Comparison of ENCODE assay signal across 8 cellular contexts in genomic region chr16:56203052-56203451, GRCh38. TPM values are rescaled to one million over a fixed set of nuclear protein-coding genes. Genes with fewer than 3 reads are reported as not detected.
DNase-seq lines count a peak whose midpoint lies in the region; ATAC-seq and TF ChIP-seq lines count a peak whose summit lies in the region.

No MANE protein-coding gene starts in this region.

- no peak overlapping the region for H3K4me2 ChIP-seq in trophoblast cell (ENCODE audit: low read length)

- H3K23ac ChIP-seq in trophoblast cell (ENCODE audit: low read length): no peak overlapping the region

- H4K12ac ChIP-seq in trophoblast cell (ENCODE audit: low read depth, low read length): no peak overlapping the region

- no peak overlapping the region for H2BK120ac ChIP-seq in trophoblast cell (ENCODE audit: insufficient read depth, low read length, poor library complexity)

- no peaks in the 10 kb centered on the region for H3K36me3 Mint-ChIP-seq in CD14-positive monocyte
- H3K36me3 Mint-ChIP-seq in T-cell: no peaks in the 10 kb centered on the region

- H3K79me2 ChIP-seq in trophoblast cell (ENCODE audit: control insufficient read depth, insufficient read depth, low read length, poor library complexity): no peaks in the 10 kb centered on the region

- DNase-seq in CD14-positive monocyte (ENCODE audit: low spot score) (peak; percentile 68), T-cell (peak in 23 of 34 experiments; percentile 11 to 55 (median 29)), choroid plexus epithelial cell (ENCODE audit: low read depth) (peak; percentile 9), trophoblast cell (peak; percentile 64), AG08395 (ENCODE audit: low spot score) (no peak)
- DNase-seq in activated CD4-positive, CD25-positive, alpha-beta regulatory T cell treated with anti-CD3 and anti-CD28 coated beads, Interleukin-2, amount 50 U/mL, for 72 hours: no peak

- no peaks in the 10 kb centered on the region for H3K4me1 ChIP-seq in trophoblast cell (ENCODE audit: control insufficient read depth in 1 of 2, insufficient read depth in 2 of 2, low read length in 2 of 2)

- no peak overlapping the region for H2BK12ac ChIP-seq in trophoblast cell (ENCODE audit: low read length)

- no peak overlapping the region for H4K8ac ChIP-seq in trophoblast cell (ENCODE audit: low read depth, low read length)

- WGBS in trophoblast cell (ENCODE audit: extremely low coverage, insufficient coverage, insufficient read length): no CpG with 5 or more reads among the region's 1 CpG

- no peak overlapping the region for H3K9ac ChIP-seq in trophoblast cell (ENCODE audit: low read length)

- no peak overlapping the region for H2AFZ ChIP-seq in trophoblast cell (ENCODE audit: insufficient read depth, low read length, poor library complexity)

- ATAC-seq in GM18907 (IDR thresholded peaks at IDR 0.05; ENCODE audit: unreplicated experiment) (peak; percentile 57), HG03175 (IDR thresholded peaks at IDR 0.05; ENCODE audit: unreplicated experiment) (peak; percentile 75), T-cell (replicated peaks in 1 of 4) (peak; percentile 65 to 82 (median 79))

- H4K91ac ChIP-seq in trophoblast cell (ENCODE audit: low read depth, low read length): no peak overlapping the region

- H3K4ac ChIP-seq in trophoblast cell (ENCODE audit: low read depth, low read length): no peak overlapping the region

- CTCF ChIA-PET in T-cell (lab: Charles Lee): interaction anchor here in 1 of 2 donors (0.5 to 1.6 kb wide), 5 partner anchors 9 to 259 kb away, joined by 3 to 5 read pairs (median 4); no protein-coding TSS in a partner anchor

- no peak overlapping the region for H2AK5ac ChIP-seq in trophoblast cell (ENCODE audit: low read length)

- H3K27ac Mint-ChIP-seq in CD14-positive monocyte (no peak overlapping the region), T-cell (no peak overlapping the region)

- H3K27me3 Mint-ChIP-seq in CD14-positive monocyte (ENCODE audit: low read depth in 3 of 3) (peaks cover 4 to 5% (median 5%) of the 10 kb centered on the region in 3 donors), T-cell (peaks cover 0 to 4% of the 10 kb centered on the region in 2 donors)

- H3K4me1 Mint-ChIP-seq in CD14-positive monocyte: peaks cover 10% of the 10 kb centered on the region
- peaks cover 0 to 22% (median 3%) of the 10 kb centered on the region in 3 donors for H3K4me1 Mint-ChIP-seq in T-cell

- no peak overlapping the region for H3K4me3 ChIP-seq in choroid plexus epithelial cell (ENCODE audit: low read depth, low read length)
- H3K4me3 ChIP-seq in trophoblast cell (ENCODE audit: low read depth, low read length): no peak overlapping the region

- no peaks in the 10 kb centered on the region for H3K27me3 ChIP-seq in trophoblast cell (ENCODE audit: insufficient read depth, low read length)

- TF ChIP-seq CTCF in CD14-positive monocyte (IDR thresholded peaks at IDR 0.05) (peak; percentile 56), choroid plexus epithelial cell (conservative IDR thresholded peaks at IDR 0.05; ENCODE audit: low read depth, low read length) (peak; percentile 16)

- H2BK5ac ChIP-seq in trophoblast cell (ENCODE audit: low read depth, low read length, poor library complexity): no peak overlapping the region

- no peaks in the 10 kb centered on the region for H3K79me1 ChIP-seq in trophoblast cell (ENCODE audit: low read length)

- intact Hi-C loops in CD14-positive monocyte (cut with micrococcal nuclease): no loop called here

- H3K18ac ChIP-seq in trophoblast cell (ENCODE audit: low read length): no peak overlapping the region

- H3K9me3 ChIP-seq in trophoblast cell (ENCODE audit: insufficient read depth, low read depth, low read length): no peaks in the 10 kb centered on the region

- H3K27ac ChIP-seq in trophoblast cell (ENCODE audit: low read depth, low read length): no peak overlapping the region

- no peak overlapping the region for H3K14ac ChIP-seq in trophoblast cell (ENCODE audit: low read length)

- no peaks in the 10 kb centered on the region for H3K9me3 Mint-ChIP-seq in CD14-positive monocyte
- no peaks in the 10 kb centered on the region for H3K9me3 Mint-ChIP-seq in T-cell

- H3K4me3 Mint-ChIP-seq in CD14-positive monocyte (no peak overlapping the region), T-cell (no peak overlapping the region)

- H3K36me3 ChIP-seq in trophoblast cell (ENCODE audit: control insufficient read depth in 1 of 2, insufficient read depth in 2 of 2, low read length in 2 of 2): no peaks in the 10 kb centered on the region

- POLR2A ChIA-PET in T-cell (lab: Charles Lee): interaction anchor here (0.6 to 0.7 kb wide), 2 partner anchors 22 to 86 kb away, joined by 3 to 4 read pairs; no protein-coding TSS in a partner anchor

RNA-seq across cellular contexts. Expression of gene GNAO1, which starts 11.8 kb away (rescaled TPM):
- polyA plus RNA-seq in CD14-positive monocyte: not detected
- total RNA-seq in T-cell: 10 to 100 TPM in 3 of 5 donors, 1 to 10 TPM in 2; 3.9 to 14.2 (median 12.6) TPM
- 4.0 and 4.1 TPM in 2 replicates for polyA plus RNA-seq in trophoblast cell (2013)

Comparison
In these comparisons a context has a peak if more than half of its experiments do, and no peak if none do; other contexts are left out.
1. DNase-seq: peak in CD14-positive monocyte (single experiment), T-cell (23 of 34), choroid plexus epithelial cell (single experiment) and trophoblast cell (2 of 2); none in AG08395 (single experiment) and activated CD4-positive, CD25-positive, alpha-beta regulatory T cell treated with anti-CD3 and anti-CD28 coated beads, Interleukin-2, amount 50 U/mL, for 72 hours (single experiment).
2. Peak in every context shown above with its lines, with median percentiles within 50 percentile points of each other: ATAC-seq.